ENCODE assay signal across 7 cellular contexts in genomic region chr21:34874689-34875513, GRCh38.
DNase-seq lines count a peak whose midpoint lies in the region; ATAC-seq lines count a peak whose summit lies in the region.

No MANE protein-coding gene starts in this region.

- no peak overlapping the region for H3K4me3 ChIP-seq in SJSA1
- no peak overlapping the region for H3K4me3 ChIP-seq in right cardiac atrium (ENCODE audit: low read length)

- H3K27ac ChIP-seq in SJSA1 (peak overlapping the region; percentile 64), right cardiac atrium (ENCODE audit: low read length) (no peak overlapping the region)

- H3K4me1 ChIP-seq in SJSA1 (replicated peaks), result peaks cover 55% of the 10 kb centered on the region
- no peaks in the 10 kb centered on the region for H3K4me1 ChIP-seq in right cardiac atrium (ENCODE audit: control insufficient read depth, insufficient read depth, low read length)

- H3K36me3 ChIP-seq in SJSA1, result peaks cover 95% of the 10 kb centered on the region

- DNase-seq in SJSA1 (ENCODE audit: low read depth in 1 of 2, low spot score in 2 of 2), result no peak
- no peak for DNase-seq in sciatic nerve (ENCODE audit: low spot score)
- DNase-seq in glomerular visceral epithelial cell (ENCODE audit: extremely low spot score), result no peak
- DNase-seq in right cardiac atrium, result no peak
- DNase-seq in SW480 (ENCODE audit: low spot score), result no peak

- peak; percentile 81 for ATAC-seq in GM18511 (IDR thresholded peaks at IDR 0.05; ENCODE audit: unreplicated experiment)
- ATAC-seq in GM21723 (IDR thresholded peaks at IDR 0.05; ENCODE audit: unreplicated experiment), result peak; percentile 63
- ATAC-seq in sciatic nerve, result peak; percentile 59
- no peak for ATAC-seq in right cardiac atrium

- H3K27me3 ChIP-seq in SJSA1 (replicated peaks) (no peaks in the 10 kb centered on the region), right cardiac atrium (ENCODE audit: control insufficient read depth, insufficient read depth) (no peaks in the 10 kb centered on the region)

- no peaks in the 10 kb centered on the region for H3K9me3 ChIP-seq in SJSA1 (replicated peaks)
- no peaks in the 10 kb centered on the region for H3K9me3 ChIP-seq in right cardiac atrium (ENCODE audit: control insufficient read depth, low read length)

- intact Hi-C loops in sciatic nerve (cut with DNase I), result loop anchor here (10.0 kb wide), 1 partner anchor 130 kb away; no protein-coding TSS in a partner anchor
- intact Hi-C loops in right cardiac atrium (cut with DNase I), result loop anchor here in 1 of 4 donors (10.0 kb wide), 1 partner anchor 130 kb away; no protein-coding TSS in a partner anchor

- WGBS in right cardiac atrium, result 72% methylated on average over 8 of the region's 8 CpGs

Comparison
In these comparisons a context has a peak if more than half of its experiments do, and no peak if none do; other contexts are left out.
1. ATAC-seq: peak in GM18511 (single experiment), GM21723 (single experiment) and sciatic nerve (single experiment); none in right cardiac atrium (0 of 2).